Comparison of ENCODE assay signal across 8 cellular contexts in genomic region chr2:48248251-48248933, GRCh38.
A peak's percentile ranks its signal among the peaks of the same experiment; 100 is the strongest.
DNase-seq lines count a peak whose midpoint lies in the region; ATAC-seq and TF ChIP-seq lines count a peak whose summit lies in the region.

No MANE protein-coding gene starts in this region.

- H3K27me3 Mint-ChIP-seq in T-cell: no peaks in the 10 kb centered on the region

- H3K27me3 ChIP-seq in cardiac muscle cell: no peaks in the 10 kb centered on the region

- no peak for TF ChIP-seq CTCF in cardiac muscle cell (IDR thresholded peaks at IDR 0.05; ENCODE audit: low read depth, low read length)

- CTCF ChIA-PET in T-cell (lab: Charles Lee): no interaction called here

- peaks cover 0 to 3% (median 0%) of the 10 kb centered on the region in 3 donors for H3K4me1 Mint-ChIP-seq in T-cell

- no peak overlapping the region for H3K27ac ChIP-seq in cardiac muscle cell

- ATAC-seq in GM19023 (IDR thresholded peaks at IDR 0.05; ENCODE audit: unreplicated experiment) (peak; percentile 87), HG03103 (IDR thresholded peaks at IDR 0.05; ENCODE audit: low read depth, unreplicated experiment) (peak; percentile 79), T-cell (replicated peaks in 1 of 4) (no peak)
- ATAC-seq in stimulated activated naive CD8-positive, alpha-beta T cell treated with anti-CD3 and anti-CD28 coated beads, Interleukin-15, Interleukin-2, amounts not matched to agents 100 U/mL and 50 U/mL, for 24 hours: peak; percentile 89

- H3K27ac Mint-ChIP-seq in T-cell: no peak overlapping the region

- no peaks in the 10 kb centered on the region for H3K9me3 Mint-ChIP-seq in T-cell

- peaks cover 7% of the 10 kb centered on the region for H3K4me1 ChIP-seq in cardiac muscle cell (ENCODE audit: low read depth)

- no peak overlapping the region for H3K4me3 Mint-ChIP-seq in T-cell

- H3K4me3 ChIP-seq in cardiac muscle cell: no peak overlapping the region

- DNase-seq in AG08395 (ENCODE audit: low spot score) (peak; percentile 89), RPMI8226 (peak; percentile 19), cardiac muscle cell (ENCODE audit: low read depth in 1 of 2, low spot score in 1 of 2) (peak; percentile 30 to 84), T-cell (no peak), occipital lobe (lab: John Stamatoyannopoulos, UW) (no peak)
- DNase-seq in stimulated activated naive CD8-positive, alpha-beta T cell treated with anti-CD3 and anti-CD28 coated beads, Interleukin-15, Interleukin-2, amounts not matched to agents 100 U/mL and 50 U/mL, for 24 hours: no peak

- H3K9me3 ChIP-seq in cardiac muscle cell (ENCODE audit: low read depth): no peaks in the 10 kb centered on the region

- no peaks in the 10 kb centered on the region for H3K36me3 Mint-ChIP-seq in T-cell

- H3K36me3 ChIP-seq in cardiac muscle cell: no peaks in the 10 kb centered on the region

- POLR2A ChIA-PET in T-cell (lab: Charles Lee): no interaction called here

Comparison
In these comparisons a context has a peak if more than half of its experiments do, and no peak if none do; other contexts are left out.
1. DNase-seq: peak in AG08395 (single experiment), RPMI8226 (single experiment) and cardiac muscle cell (2 of 2); none in stimulated activated naive CD8-positive, alpha-beta T cell treated with anti-CD3 and anti-CD28 coated beads, Interleukin-15, Interleukin-2, amounts not matched to agents 100 U/mL and 50 U/mL, for 24 hours (single experiment), T-cell (0 of 34) and occipital lobe (single experiment).
2. ATAC-seq: peak in GM19023 (single experiment), HG03103 (single experiment) and stimulated activated naive CD8-positive, alpha-beta T cell treated with anti-CD3 and anti-CD28 coated beads, Interleukin-15, Interleukin-2, amounts not matched to agents 100 U/mL and 50 U/mL, for 24 hours (single experiment); none in T-cell (0 of 4).